ENCODE assay signal across 18 cellular contexts in genomic region chr5:142404046-142404477, GRCh38.
DNase-seq lines count a peak whose midpoint lies in the region; ATAC-seq and TF ChIP-seq lines count a peak whose summit lies in the region.
"Had no signal": no experiment of that assay in that cellular context is flagged by ENCODE, and none has a peak within 500 bp of the region (broad histone marks: within the 10 kb centered on the region; RNA-seq: fewer than 3 reads in every experiment).

No MANE protein-coding gene starts in this region.

- H3K9me3 ChIP-seq in BLaER1, result no peaks in the 10 kb centered on the region
- H3K9me3 ChIP-seq: colonic mucosa, HAP-1 had no signal

- H3K27me3 Mint-ChIP-seq in osteocyte (ENCODE audit: unreplicated experiment), result peaks cover 6% of the 10 kb centered on the region

- H3K36me3 Mint-ChIP-seq in osteocyte (ENCODE audit: unreplicated experiment), result no peaks in the 10 kb centered on the region

- H3K4me3 Mint-ChIP-seq in osteocyte (ENCODE audit: unreplicated experiment), result no peak overlapping the region
- H3K4me3 Mint-ChIP-seq: activated CD8-positive, alpha-beta T cell treated with anti-CD3 and anti-CD28 coated beads, Interleukin-2, amount 10 ng/mL, durations not matched to agents 7 days and 5 days had no signal

- peaks cover 54% of the 10 kb centered on the region for H3K4me1 ChIP-seq in BLaER1
- H3K4me1 ChIP-seq: colonic mucosa had no signal

- no peaks in the 10 kb centered on the region for H3K27me3 ChIP-seq in BLaER1
- H3K27me3 ChIP-seq: colonic mucosa had no signal

- DNase-seq in fibroblast of villous mesenchyme (ENCODE audit: low read depth), result peak; percentile 77
- DNase-seq in osteocyte (ENCODE audit: extremely low spot score, unreplicated experiment), result no peak
- DNase-seq in kidney tubule cell (ENCODE audit: low spot score), result no peak
- DNase-seq in OCI-M2 (lab: John Stamatoyannopoulos, UW; ENCODE audit: unreplicated experiment), result no peak
- no peak for DNase-seq in 8988T
- DNase-seq: activated CD8-positive, alpha-beta T cell treated with anti-CD3 and anti-CD28 coated beads, Interleukin-2, amount 10 ng/mL, durations not matched to agents 7 days and 5 days; activated gamma-delta T cell treated with Interleukin-2 at 50 U/mL for 16 hours; colonic mucosa; DND-41; left colon; NCI-H2227 treated with DMSO at 0.1 percent for 48 hours; nucleus accumbens; OCI-M1 had no signal

- peak overlapping the region; percentile 66 for H3K4me2 ChIP-seq in BLaER1

- peaks cover 11% of the 10 kb centered on the region for H3K4me1 Mint-ChIP-seq in osteocyte (ENCODE audit: unreplicated experiment)

- H3K9ac ChIP-seq in BLaER1, result no peak overlapping the region

- no peaks in the 10 kb centered on the region for H3K36me3 ChIP-seq in BLaER1
- H3K36me3 ChIP-seq: colonic mucosa, HAP-1 had no signal

- H3K4me3 ChIP-seq in BLaER1 (no peak overlapping the region), fibroblast of villous mesenchyme (ENCODE audit: low read depth, low read length) (no peak overlapping the region)
- H3K4me3 ChIP-seq: colonic mucosa, GM12878, HAP-1 had no signal

- TF ChIP-seq CTCF in fibroblast of villous mesenchyme (IDR thresholded peaks at IDR 0.05; ENCODE audit: insufficient read depth, low read depth, low read length) (no peak), osteocyte (IDR thresholded peaks at IDR 0.05) (no peak)

- ATAC-seq in GM21515 (IDR thresholded peaks at IDR 0.05; ENCODE audit: unreplicated experiment), result no peak
- ATAC-seq: activated CD8-positive, alpha-beta T cell treated with anti-CD3 and anti-CD28 coated beads, Interleukin-2, amount 10 ng/mL, durations not matched to agents 7 days and 5 days; GM12878 had no signal

- H3K27ac Mint-ChIP-seq in osteocyte (ENCODE audit: unreplicated experiment), result peak overlapping the region; percentile 5
- H3K27ac Mint-ChIP-seq: activated CD8-positive, alpha-beta T cell treated with anti-CD3 and anti-CD28 coated beads, Interleukin-2, amount 10 ng/mL, durations not matched to agents 7 days and 5 days had no signal

- H3K9me3 Mint-ChIP-seq in osteocyte (ENCODE audit: unreplicated experiment), result no peaks in the 10 kb centered on the region

- H3K27ac ChIP-seq in BLaER1 (no peak overlapping the region), angular gyrus (ENCODE audit: low read depth, low read length) (peak overlapping the region; percentile 24)
- H3K27ac ChIP-seq: colonic mucosa had no signal

- no peaks in the 10 kb centered on the region for H4K20me1 ChIP-seq in BLaER1
